Comparison of ENCODE assay signal across 22 cellular contexts in the genomic region with DNA sequence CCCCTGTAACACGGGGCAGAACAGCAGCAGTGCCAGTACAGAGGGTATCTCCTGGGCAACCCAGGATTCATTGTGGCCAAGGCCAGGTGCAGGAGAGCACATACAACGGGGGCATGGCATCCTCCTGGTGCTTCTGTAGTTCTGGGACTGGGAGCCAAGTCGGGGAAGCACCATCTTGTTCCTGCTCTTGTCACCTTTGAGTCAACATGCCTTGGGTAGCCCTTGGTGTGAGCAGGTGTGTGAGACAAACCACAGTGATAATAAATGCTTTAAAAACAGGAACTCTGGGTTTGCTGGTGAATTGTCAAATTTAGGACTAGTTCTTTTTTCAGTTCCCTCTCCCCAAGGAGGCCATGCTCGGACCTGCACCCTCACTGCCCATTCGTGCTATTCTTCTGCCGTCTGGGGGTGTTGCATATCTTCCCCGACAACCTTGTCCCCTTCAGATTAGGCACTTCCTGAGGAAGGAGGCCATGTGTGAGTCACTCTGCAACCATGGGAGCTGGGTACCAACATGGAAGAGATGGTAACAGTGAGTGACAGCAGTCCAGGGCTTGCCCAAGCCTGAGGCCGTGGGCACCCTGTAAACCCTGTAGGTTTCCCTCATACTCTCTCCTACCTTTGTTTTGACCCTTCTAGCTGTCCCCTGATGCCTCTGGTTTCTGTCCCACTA.
DNase-seq lines count a peak whose midpoint lies in the region; ATAC-seq, FAIRE-seq and TF ChIP-seq lines count a peak whose summit lies in the region.
"Had no signal": no experiment of that assay in that cellular context is flagged by ENCODE, and none has a peak within 500 bp of the region (broad histone marks: within the 10 kb centered on the region; RNA-seq: fewer than 3 reads in every experiment).

No MANE protein-coding gene starts in this region.

- H3K9ac ChIP-seq in SU-DHL-6 (ENCODE audit: low read length): no peak overlapping the region; the same call in 1 of the 2 replicates

- H3K9me3 Mint-ChIP-seq in osteocyte (ENCODE audit: unreplicated experiment): no peaks in the 10 kb centered on the region
- H3K9me3 Mint-ChIP-seq: natural killer cell treated with Interleukin-12 subunit alpha and Interleukin-12 subunit beta and Interleukin-15 and Interleukin-18, amount 100 ng/mL, for 72 hours; stimulated activated effector memory CD8-positive, alpha-beta T cell treated with anti-CD3 and anti-CD28 coated beads, Interleukin-12 subunit alpha, Interleukin-12 subunit beta, amount 100 ng/mL, for 72 hours had no signal

- no peak overlapping the region for H3K27ac Mint-ChIP-seq in osteocyte (ENCODE audit: unreplicated experiment)
- H3K27ac Mint-ChIP-seq: natural killer cell treated with Interleukin-12 subunit alpha and Interleukin-12 subunit beta and Interleukin-15 and Interleukin-18, amount 100 ng/mL, for 72 hours; progenitor cell of endocrine pancreas; stimulated activated effector memory CD8-positive, alpha-beta T cell treated with anti-CD3 and anti-CD28 coated beads, Interleukin-12 subunit alpha, Interleukin-12 subunit beta, amount 100 ng/mL, for 72 hours had no signal

- H3K36me3 ChIP-seq in SU-DHL-6 (ENCODE audit: low read length): no peaks in the 10 kb centered on the region
- H3K36me3 ChIP-seq: spleen, tibial artery had no signal

- no peaks in the 10 kb centered on the region for H3K27me3 Mint-ChIP-seq in osteocyte (ENCODE audit: unreplicated experiment)

- no peaks in the 10 kb centered on the region for H3F3A ChIP-seq in SU-DHL-6 (ENCODE audit: insufficient read depth)

- TF ChIP-seq CTCF in GM10248 (IDR thresholded peaks at IDR 0.05; ENCODE audit: control extremely low read depth, extremely low read depth, low read depth, missing control alignments) (no peak), SU-DHL-6 (IDR thresholded peaks at IDR 0.05; ENCODE audit: insufficient read depth, low read length, poor library complexity, severe bottlenecking) (no peak), osteocyte (IDR thresholded peaks at IDR 0.05) (no peak)

- H3K4me1 Mint-ChIP-seq in osteocyte (ENCODE audit: unreplicated experiment): no peaks in the 10 kb centered on the region
- H3K4me1 Mint-ChIP-seq: stimulated activated effector memory CD8-positive, alpha-beta T cell treated with anti-CD3 and anti-CD28 coated beads, Interleukin-12 subunit alpha, Interleukin-12 subunit beta, amount 100 ng/mL, for 72 hours had no signal

- no peaks in the 10 kb centered on the region for H3K27me3 ChIP-seq in SU-DHL-6 (ENCODE audit: low read length)

- H2AFZ ChIP-seq in SU-DHL-6 (ENCODE audit: low read depth, low read length, severe bottlenecking): no peak overlapping the region

- H3K9me2 ChIP-seq in SU-DHL-6 (replicated peaks; ENCODE audit: insufficient read depth, low read length): no peaks in the 10 kb centered on the region

- FAIRE-seq in GM19239 (lab: Jason Lieb, UNC): peak; percentile 11
- FAIRE-seq: islet of Langerhans had no signal

- CTCF ChIA-PET in GM10248 (lab: Yijun Ruan, JAX): no interaction called here

- POLR2A ChIA-PET in GM10248 (lab: Yijun Ruan, JAX): no interaction called here

- no peaks in the 10 kb centered on the region for H4K20me1 ChIP-seq in SU-DHL-6 (ENCODE audit: low read depth, low read length)

- H3K4me3 ChIP-seq in SU-DHL-6 (ENCODE audit: insufficient read depth, low read length, poor library complexity, severe bottlenecking): no peak overlapping the region
- H3K4me3 ChIP-seq: spleen, tibial artery had no signal

- no peak overlapping the region for H3K4me3 Mint-ChIP-seq in osteocyte (ENCODE audit: unreplicated experiment)
- H3K4me3 Mint-ChIP-seq: natural killer cell treated with Interleukin-12 subunit alpha and Interleukin-12 subunit beta and Interleukin-15 and Interleukin-18, amount 100 ng/mL, for 72 hours; stimulated activated effector memory CD8-positive, alpha-beta T cell treated with anti-CD3 and anti-CD28 coated beads, Interleukin-12 subunit alpha, Interleukin-12 subunit beta, amount 100 ng/mL, for 72 hours had no signal

- H3K27ac ChIP-seq in SU-DHL-6 (ENCODE audit: low read depth, low read length): peak overlapping the region; percentile 63
- H3K27ac ChIP-seq: spleen, tibial artery had no signal

- no peak for ATAC-seq in GM19455 (IDR thresholded peaks at IDR 0.05; ENCODE audit: unreplicated experiment)
- ATAC-seq: natural killer cell treated with Interleukin-12 subunit alpha and Interleukin-12 subunit beta and Interleukin-15 and Interleukin-18, amount 100 ng/mL, for 72 hours; stimulated activated effector memory CD8-positive, alpha-beta T cell treated with anti-CD3 and anti-CD28 coated beads, Interleukin-12 subunit alpha, Interleukin-12 subunit beta, amount 100 ng/mL, for 72 hours had no signal

- H3K36me3 Mint-ChIP-seq in osteocyte (ENCODE audit: unreplicated experiment): no peaks in the 10 kb centered on the region
- H3K36me3 Mint-ChIP-seq: natural killer cell treated with Interleukin-12 subunit alpha and Interleukin-12 subunit beta and Interleukin-15 and Interleukin-18, amount 100 ng/mL, for 72 hours; stimulated activated effector memory CD8-positive, alpha-beta T cell treated with anti-CD3 and anti-CD28 coated beads, Interleukin-12 subunit alpha, Interleukin-12 subunit beta, amount 100 ng/mL, for 72 hours had no signal

- DNase-seq in GM10248 (ENCODE audit: extremely low spot score) (peak; percentile 58), GM19239 (ENCODE audit: insufficient read length, low spot score) (no peak), osteocyte (ENCODE audit: extremely low spot score, unreplicated experiment) (peak; percentile 62), NCI-H1417 treated with DMSO at 0.1 percent for 48 hours (lab: John Stamatoyannopoulos, UW) (no peak), NCI-H1092 (lab: John Stamatoyannopoulos, UW) (no peak)
- DNase-seq: activated CD4-positive, alpha-beta T cell treated with anti-CD3 and anti-CD28 coated beads, Interleukin-2, amount 50 U/mL, for 48 hours; AML-193; amygdala; central memory CD4-positive, alpha-beta T cell; effector memory CD4-positive, alpha-beta T cell; GDM1; mesendoderm; NCI-H2029 treated with DMSO at 0.1 percent for 48 hours; NCI-H69; spleen had no signal

- peak overlapping the region; percentile 35 for H3K4me2 ChIP-seq in SU-DHL-6 (ENCODE audit: low read depth, low read length, poor library complexity, severe bottlenecking)

- H3K79me2 ChIP-seq in SU-DHL-6 (ENCODE audit: insufficient read depth, low read length): no peaks in the 10 kb centered on the region

- H3K9me3 ChIP-seq in SU-DHL-6 (ENCODE audit: insufficient read depth, low read length): no peaks in the 10 kb centered on the region
- H3K9me3 ChIP-seq: spleen, tibial artery had no signal

Comparison
In these comparisons a context has a peak if more than half of its experiments do, and no peak if none do; other contexts are left out.
1. DNase-seq: peak in GM10248 (single experiment) and osteocyte (single experiment); none in GM19239 (single experiment), NCI-H1417 treated with DMSO at 0.1 percent for 48 hours (single experiment) and NCI-H1092 (single experiment).